1 cellular context compared by ENCODE assay signal in genomic region chr18:48017625-48018024, GRCh38.
TF ChIP-seq lines count a peak whose summit lies in the region.

No MANE protein-coding gene starts in this region.

TF ChIP-seq in HepG2, 621 proteins besides CTCF, POLR2A, EP300 and RAD21:
- no peak for TF ChIP-seq HOMEZ (CRISPR knock-in tag; IDR thresholded peaks at IDR 0.05; ENCODE audit: low read depth)
- TF ChIP-seq U2AF1 (optimal IDR thresholded peaks at IDR 0.05; ENCODE audit: low read depth, low read length), result no peak
- peak; percentile 48 for TF ChIP-seq CEBPG (CRISPR knock-in tag; IDR thresholded peaks at IDR 0.05)
- TF ChIP-seq FOXC1 (CRISPR knock-in tag; IDR thresholded peaks at IDR 0.05; ENCODE audit: borderline replicate concordance), result no peak
- TF ChIP-seq CEBPB (IDR thresholded peaks at IDR 0.05; ENCODE audit: borderline replicate concordance, low read depth, low read length), result peak; percentile 83
- TF ChIP-seq ZSCAN25 (CRISPR knock-in tag; IDR thresholded peaks at IDR 0.05), result no peak
- no peak for TF ChIP-seq KLF15 (CRISPR knock-in tag; IDR thresholded peaks at IDR 0.05; ENCODE audit: borderline replicate concordance)
- no peak for TF ChIP-seq THYN1 (CRISPR knock-in tag; IDR thresholded peaks at IDR 0.05; ENCODE audit: borderline replicate concordance, low read depth)
- TF ChIP-seq MIXL1 (CRISPR knock-in tag; IDR thresholded peaks at IDR 0.05), result no peak
- no peak for TF ChIP-seq ZSCAN30 (CRISPR knock-in tag; IDR thresholded peaks at IDR 0.05)
- TF ChIP-seq ZNF687 (CRISPR knock-in tag; IDR thresholded peaks at IDR 0.05), result no peak
- TF ChIP-seq ZNF530 (CRISPR knock-in tag; IDR thresholded peaks at IDR 0.05; ENCODE audit: low read depth), result no peak
TF ChIP-seq in HepG2: peak in this region for 2.
